ENCODE assay signal across 20 cellular contexts in the genomic region with DNA sequence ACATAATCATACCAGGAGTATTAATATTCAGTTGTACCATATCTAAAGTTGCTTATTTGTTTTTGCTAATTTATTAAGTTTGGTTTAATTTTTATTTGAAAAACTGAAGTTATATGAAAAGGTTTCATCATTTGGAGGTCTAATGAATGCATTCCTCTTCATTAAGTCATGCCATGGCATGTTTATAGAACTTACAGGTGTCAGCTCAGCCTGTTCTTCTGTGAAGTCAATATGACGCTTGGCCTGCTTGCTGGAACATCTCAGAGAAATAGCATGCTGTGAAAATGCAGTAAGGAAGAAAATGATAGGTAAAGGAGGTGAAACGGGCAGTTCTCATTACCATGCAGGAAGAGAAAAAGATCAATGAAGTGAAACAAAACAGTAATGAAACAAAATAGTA.
"Had no signal": no experiment of that assay in that cellular context is flagged by ENCODE, and none has a peak within 500 bp of the region (broad histone marks: within the 10 kb centered on the region; RNA-seq: fewer than 3 reads in every experiment).

No MANE protein-coding gene starts in this region.

- DNase-seq: activated CD4-positive, alpha-beta T cell treated with anti-CD3 and anti-CD28 coated beads for 48 hours; activated CD4-positive, alpha-beta T cell treated with anti-CD3 and anti-CD28 coated beads, Interleukin-2, amount 50 U/mL, for 4 hours; activated CD4-positive, CD25-positive, alpha-beta regulatory T cell treated with anti-CD3 and anti-CD28 coated beads, Interleukin-2, amount 50 U/mL, for 72 hours; activated CD8-positive, alpha-beta memory T cell treated with anti-CD3 and anti-CD28 coated beads, Interleukin-2, amount 50 U/mL, for 48 hours; activated CD8-positive, alpha-beta T cell treated with anti-CD3 and anti-CD28 coated beads, Interleukin-2, amount 10 ng/mL, durations not matched to agents 7 days and 5 days; activated effector memory CD4-positive, alpha-beta T cell treated with Interleukin-2 at 50 U/mL for 16 hours; activated naive CD4-positive, alpha-beta T cell; activated T-cell treated with anti-CD3 and anti-CD28 coated beads, Interleukin-2, amount 50 U/mL, for 1 hour; aorta; MG63; NCI-H1105; NCI-H1436; NCI-H1694 treated with DMSO at 0.1 percent for 48 hours; NCI-H2029 treated with DMSO at 0.1 percent for 48 hours; NCI-H446; NCI-H524; Peyer's patch; SHP77; T-helper 9 cell had no signal

- H3K4me3 ChIP-seq: MG63, Peyer's patch, SJSA1 had no signal
